Comparison of ENCODE assay signal across 14 cellular contexts in the genomic region with DNA sequence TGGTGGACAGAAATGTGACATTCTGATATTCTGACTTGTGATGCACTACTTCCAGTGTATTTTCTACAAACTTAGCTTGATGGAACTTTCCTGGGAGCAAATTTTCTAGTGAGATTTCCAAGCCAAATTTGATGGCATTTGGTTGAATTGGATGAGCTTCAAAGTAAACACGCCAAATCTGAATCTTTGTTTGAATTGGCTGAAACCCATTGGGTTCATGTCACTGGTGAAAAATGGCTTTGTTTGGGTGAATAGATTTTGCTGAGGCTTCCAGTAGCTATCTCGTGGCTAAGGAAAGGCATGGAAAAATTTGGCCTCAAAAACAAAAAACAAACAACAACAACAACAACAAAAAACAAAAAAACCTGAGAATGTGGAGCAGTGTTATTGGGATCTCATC.
A peak's percentile ranks its signal among the peaks of the same experiment; 100 is the strongest.
DNase-seq lines count a peak whose midpoint lies in the region; ATAC-seq and TF ChIP-seq lines count a peak whose summit lies in the region.
"Had no signal": no experiment of that assay in that cellular context is flagged by ENCODE, and none has a peak within 500 bp of the region (broad histone marks: within the 10 kb centered on the region; RNA-seq: fewer than 3 reads in every experiment).

No MANE protein-coding gene starts in this region.

- no peaks in the 10 kb centered on the region for H3K9me3 ChIP-seq in right cardiac atrium (ENCODE audit: control insufficient read depth, low read length)
- H3K9me3 ChIP-seq in heart right ventricle: peaks cover 0 to 4% (median 0%) of the 10 kb centered on the region in 11 donors
- peaks cover 0 to 4% of the 10 kb centered on the region in 2 donors for H3K9me3 ChIP-seq in ascending aorta
- peaks cover 2% of the 10 kb centered on the region for H3K9me3 ChIP-seq in endodermal cell (ENCODE audit: control insufficient read depth, low read length)
- H3K9me3 ChIP-seq in Caco-2: no peaks in the 10 kb centered on the region; the same call in 1 of the 2 replicates
- H3K9me3 ChIP-seq: SJCRH30 had no signal

- intact Hi-C loops in right cardiac atrium (cut with DNase I): no loop called here
- intact Hi-C loops in heart right ventricle (cut with DNase I): no loop called here
- intact Hi-C loops in ascending aorta (cut with DNase I): no loop called here
- intact Hi-C loops in Caco-2 (cut with micrococcal nuclease; ENCODE audit: unreplicated experiment): no loop called here

- no peak overlapping the region for H3K27ac ChIP-seq in right cardiac atrium (ENCODE audit: low read length)
- H3K27ac ChIP-seq in heart right ventricle: no peak overlapping the region
- peak overlapping the region; percentile 41 to 77 for H3K27ac ChIP-seq in ascending aorta
- H3K27ac ChIP-seq in endodermal cell (ENCODE audit: low read depth, low read length): no peak overlapping the region
- H3K27ac ChIP-seq: RWPE1, SJCRH30 had no signal

- H3K4me1 ChIP-seq in right cardiac atrium (ENCODE audit: control insufficient read depth, insufficient read depth, low read length): no peaks in the 10 kb centered on the region
- peaks cover 0 to 10% (median 0%) of the 10 kb centered on the region in 9 donors for H3K4me1 ChIP-seq in heart right ventricle
- H3K4me1 ChIP-seq in ascending aorta: peaks cover 0 to 15% of the 10 kb centered on the region in 2 donors
- no peaks in the 10 kb centered on the region for H3K4me1 ChIP-seq in endodermal cell (ENCODE audit: control insufficient read depth, insufficient read depth, low read length)
- H3K4me1 ChIP-seq in Caco-2: no peaks in the 10 kb centered on the region
- H3K4me1 ChIP-seq: SJCRH30 had no signal

- POLR2A ChIA-PET in Caco-2 (lab: Charles Lee): no interaction called here

- H3K9me3 Mint-ChIP-seq in endodermal cell (peaks cover 5% of the 10 kb centered on the region), Caco-2 (ENCODE audit: unreplicated experiment) (no peaks in the 10 kb centered on the region)

- CTCF ChIA-PET in Caco-2 (lab: Charles Lee): no interaction called here

- H3K27me3 Mint-ChIP-seq in endodermal cell (ENCODE audit: insufficient read depth): no peaks in the 10 kb centered on the region
- H3K27me3 Mint-ChIP-seq in Caco-2 (ENCODE audit: insufficient read depth, unreplicated experiment): peaks cover 3% of the 10 kb centered on the region

- WGBS in right cardiac atrium: 42% methylated on average over 2 of the region's 2 CpGs
- 47 to 67% methylated on average over 2 of the region's 2 CpGs for WGBS in heart right ventricle, 2 donors
- WGBS in endodermal cell (ENCODE audit: insufficient coverage in 1 of 2, insufficient read length in 1 of 2), 2 experiments: 86 to 92% methylated on average over 1 of the region's 2 CpGs

- TF ChIP-seq CTCF in heart right ventricle (IDR thresholded peaks at IDR 0.05) (no peak), ascending aorta (IDR thresholded peaks at IDR 0.05) (no peak), fibroblast of the aortic adventitia (IDR thresholded peaks at IDR 0.05; ENCODE audit: insufficient read depth, low read length) (no peak), endodermal cell (conservative IDR thresholded peaks at IDR 0.05) (no peak), Caco-2 (IDR thresholded peaks at IDR 0.05; ENCODE audit: insufficient read depth in 1 of 2, low read depth in 1 of 2, low read length in 1 of 2, severe bottlenecking in 1 of 2, unreplicated experiment in 1 of 2) (no peak)

- H3K4me1 Mint-ChIP-seq in endodermal cell: no peaks in the 10 kb centered on the region
- H3K4me1 Mint-ChIP-seq in Caco-2 (ENCODE audit: low read depth, unreplicated experiment): no peaks in the 10 kb centered on the region

- ATAC-seq in right cardiac atrium (peak; percentile 48 to 68), heart right ventricle (no peak), HG02588 (IDR thresholded peaks at IDR 0.05; ENCODE audit: unreplicated experiment) (no peak), HG03439 (IDR thresholded peaks at IDR 0.05; ENCODE audit: unreplicated experiment) (no peak)
- ATAC-seq: GM12878 had no signal

- no peak overlapping the region for H3K9ac ChIP-seq in endodermal cell (ENCODE audit: extremely low read depth, low read length, poor library complexity, severe bottlenecking)

- H3K27me3 ChIP-seq in right cardiac atrium (ENCODE audit: control insufficient read depth, insufficient read depth) (no peaks in the 10 kb centered on the region), heart right ventricle (no peaks in the 10 kb centered on the region), ascending aorta (no peaks in the 10 kb centered on the region), endodermal cell (ENCODE audit: control insufficient read depth, insufficient read depth, low read length, poor library complexity, severe bottlenecking) (no peaks in the 10 kb centered on the region), Caco-2 (replicated peaks; ENCODE audit: control insufficient read depth, insufficient read depth, low read length) (no peaks in the 10 kb centered on the region)
- H3K27me3 ChIP-seq: SJCRH30 had no signal

- DNase-seq in right cardiac atrium: no peak
- no peak for DNase-seq in heart right ventricle
- DNase-seq in ascending aorta (ENCODE audit: low spot score in 2 of 2): no peak
- peak; percentile 73 for DNase-seq in fibroblast of the aortic adventitia (ENCODE audit: low read depth)
- no peak for DNase-seq in endodermal cell
- DNase-seq in Caco-2: no peak
- DNase-seq: DMS53, H7, NCI-H146, SJCRH30 had no signal

- H3K4me3 ChIP-seq in right cardiac atrium (ENCODE audit: low read length) (no peak overlapping the region), heart right ventricle (no peak overlapping the region), ascending aorta (no peak overlapping the region), fibroblast of the aortic adventitia (ENCODE audit: low read depth, low read length) (no peak overlapping the region), endodermal cell (ENCODE audit: low read length) (no peak overlapping the region), Caco-2 (ENCODE audit: low read depth, low read length) (no peak overlapping the region)
- H3K4me3 ChIP-seq: GM12878, SJCRH30 had no signal

- H3K4me3 Mint-ChIP-seq in endodermal cell: no peak overlapping the region
- H3K4me3 Mint-ChIP-seq in Caco-2 (ENCODE audit: unreplicated experiment): no peak overlapping the region

- no peak overlapping the region for H3K27ac Mint-ChIP-seq in endodermal cell
- no peak overlapping the region for H3K27ac Mint-ChIP-seq in Caco-2 (ENCODE audit: unreplicated experiment)

- H3K36me3 ChIP-seq in heart right ventricle: no peaks in the 10 kb centered on the region
- no peaks in the 10 kb centered on the region for H3K36me3 ChIP-seq in ascending aorta
- H3K36me3 ChIP-seq in endodermal cell (ENCODE audit: control insufficient read depth, insufficient read depth, low read length): no peaks in the 10 kb centered on the region
- H3K36me3 ChIP-seq in Caco-2 (ENCODE audit: control insufficient read depth, insufficient read depth, low read length): no peaks in the 10 kb centered on the region
- H3K36me3 ChIP-seq: SJCRH30 had no signal

- peaks cover 3% of the 10 kb centered on the region for H3K36me3 Mint-ChIP-seq in endodermal cell (ENCODE audit: low read depth)
- H3K36me3 Mint-ChIP-seq in Caco-2 (ENCODE audit: insufficient read depth, unreplicated experiment): no peaks in the 10 kb centered on the region

- BruUV-seq in Caco-2 (replicated peaks; lab: Mats Ljungman, UMichigan): no TSS peak

Comparison
In these comparisons a context has a peak if more than half of its experiments do, and no peak if none do; other contexts are left out.
1. ATAC-seq: peak in right cardiac atrium (2 of 2); none in heart right ventricle (0 of 8), HG02588 (single experiment) and HG03439 (single experiment).
2. H3K27ac ChIP-seq: peak in ascending aorta (2 of 2); none in right cardiac atrium (single experiment), heart right ventricle (0 of 10) and endodermal cell (single experiment).